Comparison of ENCODE assay signal across 8 cellular contexts in genomic region chr17:1365445-1366039, GRCh38. TPM values are rescaled to one million over a fixed set of nuclear protein-coding genes. Genes with fewer than 3 reads are reported as not detected.
DNase-seq lines count a peak whose midpoint lies in the region; ATAC-seq and TF ChIP-seq lines count a peak whose summit lies in the region.

No MANE protein-coding gene starts in this region.

- peak; percentile 83 for TF ChIP-seq CTCF in GM12873 (IDR thresholded peaks at IDR 0.05; ENCODE audit: insufficient read depth, low read depth, low read length, missing control alignments)
- TF ChIP-seq CTCF in retinal pigment epithelial cell (conservative IDR thresholded peaks at IDR 0.05; ENCODE audit: low read depth, low read length), result peak; percentile 90

- intact Hi-C loops in right cardiac atrium (cut with DNase I), result loop anchor here (2.0 to 10.0 kb wide), 4 partner anchors 89 to 149 kb away; partner anchors contain the start of genes CRK (in 2 of the 4) and INPP5K (in 1 of the 4)

- no peaks in the 10 kb centered on the region for H3K27me3 ChIP-seq in right cardiac atrium (ENCODE audit: control insufficient read depth, insufficient read depth)

- H3K4me3 ChIP-seq in right cardiac atrium (ENCODE audit: low read length) (no peak overlapping the region), retinal pigment epithelial cell (ENCODE audit: low read length) (no peak overlapping the region)

- H3K27ac ChIP-seq in right cardiac atrium (ENCODE audit: low read length), result peak overlapping the region; percentile 27

- WGBS in right cardiac atrium, result 8% methylated on average over 11 of the region's 11 CpGs

- DNase-seq in NCI-H1694 treated with DMSO at 0.1 percent for 48 hours (lab: John Stamatoyannopoulos, UW) (peak; percentile 81), T-helper 1 cell (peak; percentile 29 to 72 (median 54)), astrocyte of the hippocampus (ENCODE audit: low read depth, low spot score) (peak; percentile 86), right cardiac atrium (peak in 2 of 3 donors; percentile 40 to 69), retinal pigment epithelial cell (ENCODE audit: low read depth) (peak; percentile 50)

- H3K9me3 ChIP-seq in right cardiac atrium (ENCODE audit: control insufficient read depth, low read length), result no peaks in the 10 kb centered on the region

- ATAC-seq in right cardiac atrium, result peak; percentile 69
- ATAC-seq in HG02759 (IDR thresholded peaks at IDR 0.05; ENCODE audit: unreplicated experiment), result no peak
- ATAC-seq in GM21423 (IDR thresholded peaks at IDR 0.05; ENCODE audit: unreplicated experiment), result no peak

- peaks cover 8% of the 10 kb centered on the region for H3K4me1 ChIP-seq in right cardiac atrium (ENCODE audit: control insufficient read depth, insufficient read depth, low read length)

RNA-seq across cellular contexts. Expression of gene YWHAE, which starts 34.5 kb away (rescaled TPM):
- total RNA-seq in right cardiac atrium, result 100 to 1,000 TPM; 484 to 570 (median 535) TPM
- 366 TPM for polyA plus RNA-seq in right cardiac atrium

Comparison
In these comparisons a context has a peak if more than half of its experiments do, and no peak if none do; other contexts are left out.
1. ATAC-seq: peak in right cardiac atrium (2 of 2); none in HG02759 (single experiment) and GM21423 (single experiment).
2. Peak in every context shown above with its lines, with median percentiles within 50 percentile points of each other: DNase-seq.